Comparison of ENCODE assay signal across 16 cellular contexts in the genomic region with DNA sequence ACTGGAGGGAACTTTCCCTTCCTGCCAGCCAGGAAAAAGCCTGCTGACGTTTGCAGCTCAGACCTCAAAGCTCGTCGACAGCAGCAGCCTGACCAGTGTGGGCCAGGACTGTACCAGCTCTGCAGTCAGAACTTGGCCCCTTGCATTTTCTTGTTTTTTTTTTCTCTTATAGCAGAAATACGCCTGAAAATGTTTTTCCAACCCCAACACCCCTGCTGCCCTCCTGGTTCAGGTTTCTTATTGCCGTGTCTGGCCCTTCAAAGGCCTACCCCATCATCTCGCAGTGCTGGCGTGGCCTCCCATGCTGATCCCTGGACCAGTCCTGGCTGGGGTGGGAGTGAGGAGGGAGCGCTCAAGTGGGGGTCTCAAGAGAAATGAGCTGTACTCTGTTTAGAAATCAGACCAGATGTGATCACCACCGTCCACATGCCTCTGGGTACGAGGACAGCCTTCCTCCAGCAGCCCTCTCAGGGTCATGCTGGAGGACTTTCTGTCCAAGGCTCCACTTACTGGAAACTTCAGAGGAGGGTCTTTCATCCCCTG.
DNase-seq lines count a peak whose midpoint lies in the region; ATAC-seq, FAIRE-seq and TF ChIP-seq lines count a peak whose summit lies in the region.
"Had no signal": no experiment of that assay in that cellular context is flagged by ENCODE, and none has a peak within 500 bp of the region (broad histone marks: within the 10 kb centered on the region; RNA-seq: fewer than 3 reads in every experiment).

No MANE protein-coding gene starts in this region.

- in situ Hi-C loops in HepG2 (cut with HindIII; ENCODE audit: extremely low pct_ligation_motif_present, low pct_unique_long_range_greater_than_20kb), result no loop called here

- intact Hi-C loops in left cardiac atrium (cut with DNase I), result no loop called here
- intact Hi-C loops in left ventricle myocardium inferior (cut with micrococcal nuclease), result no loop called here
- intact Hi-C loops in HepG2 (cut with micrococcal nuclease; ENCODE audit: unreplicated experiment), result no loop called here

- ATAC-seq in left cardiac atrium, result peak; percentile 60 to 67
- ATAC-seq in HepG2, result 0 out of 3 replicates have a peak, but pooled peaks have one; percentile 13
- ATAC-seq in omental fat pad (ENCODE audit: low FRiP score), result peak; percentile 13
- ATAC-seq in HG02588 (IDR thresholded peaks at IDR 0.05; ENCODE audit: unreplicated experiment), result no peak
- ATAC-seq: Panc1 had no signal

- H3K4me3 ChIP-seq in left ventricle myocardium inferior (no peak overlapping the region), HepG2 (replicated peaks in 1 of 3; ENCODE audit: insufficient read depth in 1 of 3, low read depth in 2 of 3, low read length in 3 of 3) (no peak overlapping the region)

- DNase-seq in left cardiac atrium, result peak; percentile 39
- DNase-seq in left ventricle myocardium inferior, result no peak
- DNase-seq in HepG2 (ENCODE audit: low spot score), result no peak
- no peak for DNase-seq in omental fat pad (ENCODE audit: low spot score)
- DNase-seq in activated CD4-positive, alpha-beta T cell treated with anti-CD3 and anti-CD28 coated beads, Interleukin-2, amount 50 U/mL, for 4 hours, result no peak
- no peak for DNase-seq in NCI-H446 treated with DMSO at 0.1 percent for 48 hours (lab: John Stamatoyannopoulos, UW)
- DNase-seq in activated CD8-positive, alpha-beta memory T cell treated with anti-CD3 and anti-CD28 coated beads for 24 hours, result no peak
- DNase-seq: Caco-2, MM.1S, NCI-H1105 treated with DMSO at 0.1 percent for 48 hours, NCI-H1930, NCI-H2171, NCI-H774 had no signal

- no peak overlapping the region for H2AFZ ChIP-seq in HepG2 (ENCODE audit: low read length)

- POLR2A ChIA-PET in HepG2 (lab: Yijun Ruan, JAX), result no interaction called here

- H3K36me3 ChIP-seq in left ventricle myocardium inferior (no peaks in the 10 kb centered on the region), HepG2 (replicated peaks in 1 of 2; ENCODE audit: control insufficient read depth in 1 of 2, insufficient read depth in 2 of 2, low read length in 2 of 2) (peaks cover 7 to 37% of the 10 kb centered on the region in 2 experiments; a peak in 4 of 5 replicates)

- H3K9me3 ChIP-seq in left ventricle myocardium inferior (replicated peaks), result no peaks in the 10 kb centered on the region
- H3K9me3 ChIP-seq in HepG2 (ENCODE audit: low read length), result no peaks in the 10 kb centered on the region
- H3K9me3 ChIP-seq: Caco-2 had no signal

- no peak for TF ChIP-seq POLR2A in HepG2 (IDR thresholded peaks at IDR 0.05; ENCODE audit: insufficient read depth in 1 of 2, low read depth in 2 of 2, low read length in 2 of 2)

- H3K4me2 ChIP-seq in HepG2 (ENCODE audit: low read depth, low read length), result no peak overlapping the region

- no peaks in the 10 kb centered on the region; the same call in 1 of the 2 replicates for H4K20me1 ChIP-seq in HepG2 (ENCODE audit: insufficient read depth, low read length)

- CTCF ChIA-PET in HepG2 (lab: Yijun Ruan, JAX; ENCODE audit: low intra/inter-chr PET ratio, low total read pairs), result no interaction called here

- TF ChIP-seq EP300 in HepG2 (IDR thresholded peaks at IDR 0.05; ENCODE audit: low read depth in 2 of 2, low read length in 2 of 2), result no peak
- TF ChIP-seq EP300 in HepG2 (CRISPR knock-in tag; IDR thresholded peaks at IDR 0.05; ENCODE audit: borderline replicate concordance), result no peak

- H3K27ac ChIP-seq in left ventricle myocardium inferior (replicated peaks) (no peak overlapping the region), HepG2 (ENCODE audit: extremely low read length, insufficient read depth, low read length) (no peak overlapping the region)

- no peak for FAIRE-seq in HepG2 (lab: Jason Lieb, UNC)
- FAIRE-seq: H1 had no signal

- 93% methylated on average over 10 of the region's 10 CpGs for WGBS in HepG2 (ENCODE audit: low lambda C conversion rate)

- no peak overlapping the region for H3K9ac ChIP-seq in HepG2 (ENCODE audit: insufficient read depth, low read depth, low read length)

- no TSS peak for BruUV-seq in HepG2 (replicated peaks; lab: Mats Ljungman, UMichigan)

- no peak for TF ChIP-seq RAD21 in HepG2 (CRISPR knock-in tag; IDR thresholded peaks at IDR 0.05)

- H3K27me3 ChIP-seq in left ventricle myocardium inferior (ENCODE audit: low read depth), result no peaks in the 10 kb centered on the region
- no peaks in the 10 kb centered on the region for H3K27me3 ChIP-seq in HepG2 (ENCODE audit: control insufficient read depth in 1 of 2, insufficient read depth in 2 of 2, low read length in 2 of 2)

- H3K4me1 ChIP-seq in left ventricle myocardium inferior, result no peaks in the 10 kb centered on the region
- peaks cover 23% of the 10 kb centered on the region for H3K4me1 ChIP-seq in HepG2 (ENCODE audit: insufficient read depth, low read length)
- H3K4me1 ChIP-seq: Caco-2 had no signal

- H3K79me2 ChIP-seq in HepG2 (ENCODE audit: insufficient read depth, low read length), result no peaks in the 10 kb centered on the region

- TF ChIP-seq CTCF in left ventricle myocardium inferior (IDR thresholded peaks at IDR 0.05; ENCODE audit: borderline replicate concordance) (no peak), HepG2 (CRISPR knock-in tag; IDR thresholded peaks at IDR 0.05) (no peak), omental fat pad (IDR thresholded peaks at IDR 0.05) (no peak)

TF ChIP-seq in HepG2, 621 proteins besides CTCF, POLR2A, EP300 and RAD21:
- TF ChIP-seq HNRNPH1 (optimal IDR thresholded peaks at IDR 0.05; ENCODE audit: low read depth, low read length), result peak; percentile 25
- TF ChIP-seq ZNF570 (CRISPR knock-in tag; IDR thresholded peaks at IDR 0.05; ENCODE audit: borderline replicate concordance), result no peak
